In the genomic region with DNA sequence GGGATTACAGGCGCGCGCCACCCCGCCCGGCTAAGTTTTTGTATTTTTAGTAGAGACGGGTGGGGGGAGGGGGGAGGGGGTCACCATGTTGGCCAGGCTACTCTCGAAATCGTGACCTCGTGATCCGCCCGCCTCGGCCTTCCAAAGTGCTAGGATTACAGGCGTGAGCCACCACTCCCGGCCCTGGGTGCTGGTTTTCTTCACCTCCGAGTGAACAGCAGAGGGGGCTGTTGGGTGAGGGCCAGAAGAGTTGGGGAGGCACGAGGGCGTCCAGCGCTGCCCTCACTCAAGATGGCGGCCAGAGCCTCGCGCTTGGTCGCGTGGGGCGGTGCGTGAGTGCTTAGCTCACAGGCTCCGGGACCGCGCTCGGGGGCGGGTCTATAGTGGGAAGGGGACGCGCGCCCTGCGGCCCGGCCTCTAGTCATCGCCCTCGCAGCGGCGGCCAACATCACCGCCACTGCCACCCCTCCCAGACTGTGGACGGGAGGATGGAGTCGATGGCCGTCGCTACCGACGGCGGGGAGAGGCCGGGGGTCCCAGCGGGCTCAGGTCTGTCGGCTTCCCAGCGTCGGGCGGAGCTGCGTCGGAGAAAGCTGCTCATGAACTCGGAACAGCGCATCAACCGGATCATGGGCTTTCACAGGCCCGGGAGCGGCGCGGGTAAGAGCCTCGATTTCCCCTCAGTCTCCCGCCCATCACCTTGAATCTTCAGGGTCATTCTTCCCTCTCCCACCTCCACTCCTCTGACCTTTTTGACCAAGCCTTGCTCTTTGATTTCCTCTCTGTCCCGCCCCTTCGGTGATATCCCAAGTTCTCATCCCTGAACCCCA, we compare ENCODE assay signal across 1 cellular context.
TF ChIP-seq lines count a peak whose summit lies in the region.

A gene (plus strand): TSS at position 416 of the 830 bp plus-strand sequence. CDS start 73 bp downstream, at position 489.

TF ChIP-seq in K562, 482 proteins besides CTCF, POLR2A, EP300 and RAD21 (continued from another document and continues in another):
- TF ChIP-seq SRF (CRISPR knock-in tag; IDR thresholded peaks at IDR 0.05) (peak in 1 of 2 experiments; percentile 69; a peak in 2 of 4 replicates), MCM7 (IDR thresholded peaks at IDR 0.05) (no peak), ZFX (CRISPR knock-in tag; IDR thresholded peaks at IDR 0.05) (peak; percentile 97), SIX5 (IDR thresholded peaks at IDR 0.05; ENCODE audit: borderline replicate concordance in 1 of 2, insufficient read depth in 1 of 2, low read depth in 1 of 2, low read length in 2 of 2) (peak; percentile 82 to 83; a peak in 3 of 4 replicates), CBFA2T2 (conservative IDR thresholded peaks at IDR 0.05) (peak; percentile 27; the same call in 1 of the 2 replicates), NEUROD1 (IDR thresholded peaks at IDR 0.05; ENCODE audit: borderline replicate concordance, low read depth, low read length, partially characterized antibody) (no peak), ZNF584 (CRISPR knock-in tag; IDR thresholded peaks at IDR 0.05; ENCODE audit: low read depth) (no peak), CHD4 (IDR thresholded peaks at IDR 0.05; ENCODE audit: insufficient read depth, insufficient replicate concordance, low read depth, low read length, poor library complexity, severe bottlenecking) (no peak)
- TF ChIP-seq, protein P1, sequence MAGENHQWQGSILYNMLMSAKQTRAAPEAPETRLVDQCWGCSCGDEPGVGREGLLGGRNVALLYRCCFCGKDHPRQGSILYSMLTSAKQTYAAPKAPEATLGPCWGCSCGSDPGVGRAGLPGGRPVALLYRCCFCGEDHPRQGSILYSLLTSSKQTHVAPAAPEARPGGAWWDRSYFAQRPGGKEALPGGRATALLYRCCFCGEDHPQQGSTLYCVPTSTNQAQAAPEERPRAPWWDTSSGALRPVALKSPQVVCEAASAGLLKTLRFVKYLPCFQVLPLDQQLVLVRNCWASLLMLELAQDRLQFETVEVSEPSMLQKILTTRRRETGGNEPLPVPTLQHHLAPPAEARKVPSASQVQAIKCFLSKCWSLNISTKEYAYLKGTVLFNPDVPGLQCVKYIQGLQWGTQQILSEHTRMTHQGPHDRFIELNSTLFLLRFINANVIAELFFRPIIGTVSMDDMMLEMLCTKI (IDR thresholded peaks at IDR 0.05; ENCODE audit: partially characterized antibody), result no peak
- TF ChIP-seq, protein P2, sequence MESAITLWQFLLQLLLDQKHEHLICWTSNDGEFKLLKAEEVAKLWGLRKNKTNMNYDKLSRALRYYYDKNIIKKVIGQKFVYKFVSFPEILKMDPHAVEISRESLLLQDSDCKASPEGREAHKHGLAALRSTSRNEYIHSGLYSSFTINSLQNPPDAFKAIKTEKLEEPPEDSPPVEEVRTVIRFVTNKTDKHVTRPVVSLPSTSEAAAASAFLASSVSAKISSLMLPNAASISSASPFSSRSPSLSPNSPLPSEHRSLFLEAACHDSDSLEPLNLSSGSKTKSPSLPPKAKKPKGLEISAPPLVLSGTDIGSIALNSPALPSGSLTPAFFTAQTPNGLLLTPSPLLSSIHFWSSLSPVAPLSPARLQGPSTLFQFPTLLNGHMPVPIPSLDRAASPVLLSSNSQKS (CRISPR knock-in tag; IDR thresholded peaks at IDR 0.05), result no peak
- TF ChIP-seq, protein P3, sequence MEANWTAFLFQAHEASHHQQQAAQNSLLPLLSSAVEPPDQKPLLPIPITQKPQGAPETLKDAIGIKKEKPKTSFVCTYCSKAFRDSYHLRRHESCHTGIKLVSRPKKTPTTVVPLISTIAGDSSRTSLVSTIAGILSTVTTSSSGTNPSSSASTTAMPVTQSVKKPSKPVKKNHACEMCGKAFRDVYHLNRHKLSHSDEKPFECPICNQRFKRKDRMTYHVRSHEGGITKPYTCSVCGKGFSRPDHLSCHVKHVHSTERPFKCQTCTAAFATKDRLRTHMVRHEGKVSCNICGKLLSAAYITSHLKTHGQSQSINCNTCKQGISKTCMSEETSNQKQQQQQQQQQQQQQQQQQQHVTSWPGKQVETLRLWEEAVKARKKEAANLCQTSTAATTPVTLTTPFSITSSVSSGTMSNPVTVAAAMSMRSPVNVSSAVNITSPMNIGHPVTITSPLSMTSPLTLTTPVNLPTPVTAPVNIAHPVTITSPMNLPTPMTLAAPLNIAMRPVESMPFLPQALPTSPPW (CRISPR knock-in tag; IDR thresholded peaks at IDR 0.05), result peak; percentile 78
- TF ChIP-seq, protein P4, sequence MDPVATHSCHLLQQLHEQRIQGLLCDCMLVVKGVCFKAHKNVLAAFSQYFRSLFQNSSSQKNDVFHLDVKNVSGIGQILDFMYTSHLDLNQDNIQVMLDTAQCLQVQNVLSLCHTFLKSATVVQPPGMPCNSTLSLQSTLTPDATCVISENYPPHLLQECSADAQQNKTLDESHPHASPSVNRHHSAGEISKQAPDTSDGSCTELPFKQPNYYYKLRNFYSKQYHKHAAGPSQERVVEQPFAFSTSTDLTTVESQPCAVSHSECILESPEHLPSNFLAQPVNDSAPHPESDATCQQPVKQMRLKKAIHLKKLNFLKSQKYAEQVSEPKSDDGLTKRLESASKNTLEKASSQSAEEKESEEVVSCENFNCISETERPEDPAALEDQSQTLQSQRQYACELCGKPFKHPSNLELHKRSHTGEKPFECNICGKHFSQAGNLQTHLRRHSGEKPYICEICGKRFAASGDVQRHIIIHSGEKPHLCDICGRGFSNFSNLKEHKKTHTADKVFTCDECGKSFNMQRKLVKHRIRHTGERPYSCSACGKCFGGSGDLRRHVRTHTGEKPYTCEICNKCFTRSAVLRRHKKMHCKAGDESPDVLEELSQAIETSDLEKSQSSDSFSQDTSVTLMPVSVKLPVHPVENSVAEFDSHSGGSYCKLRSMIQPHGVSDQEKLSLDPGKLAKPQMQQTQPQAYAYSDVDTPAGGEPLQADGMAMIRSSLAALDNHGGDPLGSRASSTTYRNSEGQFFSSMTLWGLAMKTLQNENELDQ (CRISPR knock-in tag; IDR thresholded peaks at IDR 0.05; ENCODE audit: borderline replicate concordance), result no peak
- TF ChIP-seq, protein P5, sequence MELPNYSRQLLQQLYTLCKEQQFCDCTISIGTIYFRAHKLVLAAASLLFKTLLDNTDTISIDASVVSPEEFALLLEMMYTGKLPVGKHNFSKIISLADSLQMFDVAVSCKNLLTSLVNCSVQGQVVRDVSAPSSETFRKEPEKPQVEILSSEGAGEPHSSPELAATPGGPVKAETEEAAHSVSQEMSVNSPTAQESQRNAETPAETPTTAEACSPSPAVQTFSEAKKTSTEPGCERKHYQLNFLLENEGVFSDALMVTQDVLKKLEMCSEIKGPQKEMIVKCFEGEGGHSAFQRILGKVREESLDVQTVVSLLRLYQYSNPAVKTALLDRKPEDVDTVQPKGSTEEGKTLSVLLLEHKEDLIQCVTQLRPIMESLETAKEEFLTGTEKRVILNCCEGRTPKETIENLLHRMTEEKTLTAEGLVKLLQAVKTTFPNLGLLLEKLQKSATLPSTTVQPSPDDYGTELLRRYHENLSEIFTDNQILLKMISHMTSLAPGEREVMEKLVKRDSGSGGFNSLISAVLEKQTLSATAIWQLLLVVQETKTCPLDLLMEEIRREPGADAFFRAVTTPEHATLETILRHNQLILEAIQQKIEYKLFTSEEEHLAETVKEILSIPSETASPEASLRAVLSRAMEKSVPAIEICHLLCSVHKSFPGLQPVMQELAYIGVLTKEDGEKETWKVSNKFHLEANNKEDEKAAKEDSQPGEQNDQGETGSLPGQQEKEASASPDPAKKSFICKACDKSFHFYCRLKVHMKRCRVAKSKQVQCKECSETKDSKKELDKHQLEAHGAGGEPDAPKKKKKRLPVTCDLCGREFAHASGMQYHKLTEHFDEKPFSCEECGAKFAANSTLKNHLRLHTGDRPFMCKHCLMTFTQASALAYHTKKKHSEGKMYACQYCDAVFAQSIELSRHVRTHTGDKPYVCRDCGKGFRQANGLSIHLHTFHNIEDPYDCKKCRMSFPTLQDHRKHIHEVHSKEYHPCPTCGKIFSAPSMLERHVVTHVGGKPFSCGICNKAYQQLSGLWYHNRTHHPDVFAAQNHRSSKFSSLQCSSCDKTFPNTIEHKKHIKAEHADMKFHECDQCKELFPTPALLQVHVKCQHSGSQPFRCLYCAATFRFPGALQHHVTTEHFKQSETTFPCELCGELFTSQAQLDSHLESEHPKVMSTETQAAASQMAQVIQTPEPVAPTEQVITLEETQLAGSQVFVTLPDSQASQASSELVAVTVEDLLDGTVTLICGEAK (IDR thresholded peaks at IDR 0.05), result no peak
- TF ChIP-seq, protein P5 (CRISPR knock-in tag; IDR thresholded peaks at IDR 0.05), result no peak
- TF ChIP-seq, protein P6, sequence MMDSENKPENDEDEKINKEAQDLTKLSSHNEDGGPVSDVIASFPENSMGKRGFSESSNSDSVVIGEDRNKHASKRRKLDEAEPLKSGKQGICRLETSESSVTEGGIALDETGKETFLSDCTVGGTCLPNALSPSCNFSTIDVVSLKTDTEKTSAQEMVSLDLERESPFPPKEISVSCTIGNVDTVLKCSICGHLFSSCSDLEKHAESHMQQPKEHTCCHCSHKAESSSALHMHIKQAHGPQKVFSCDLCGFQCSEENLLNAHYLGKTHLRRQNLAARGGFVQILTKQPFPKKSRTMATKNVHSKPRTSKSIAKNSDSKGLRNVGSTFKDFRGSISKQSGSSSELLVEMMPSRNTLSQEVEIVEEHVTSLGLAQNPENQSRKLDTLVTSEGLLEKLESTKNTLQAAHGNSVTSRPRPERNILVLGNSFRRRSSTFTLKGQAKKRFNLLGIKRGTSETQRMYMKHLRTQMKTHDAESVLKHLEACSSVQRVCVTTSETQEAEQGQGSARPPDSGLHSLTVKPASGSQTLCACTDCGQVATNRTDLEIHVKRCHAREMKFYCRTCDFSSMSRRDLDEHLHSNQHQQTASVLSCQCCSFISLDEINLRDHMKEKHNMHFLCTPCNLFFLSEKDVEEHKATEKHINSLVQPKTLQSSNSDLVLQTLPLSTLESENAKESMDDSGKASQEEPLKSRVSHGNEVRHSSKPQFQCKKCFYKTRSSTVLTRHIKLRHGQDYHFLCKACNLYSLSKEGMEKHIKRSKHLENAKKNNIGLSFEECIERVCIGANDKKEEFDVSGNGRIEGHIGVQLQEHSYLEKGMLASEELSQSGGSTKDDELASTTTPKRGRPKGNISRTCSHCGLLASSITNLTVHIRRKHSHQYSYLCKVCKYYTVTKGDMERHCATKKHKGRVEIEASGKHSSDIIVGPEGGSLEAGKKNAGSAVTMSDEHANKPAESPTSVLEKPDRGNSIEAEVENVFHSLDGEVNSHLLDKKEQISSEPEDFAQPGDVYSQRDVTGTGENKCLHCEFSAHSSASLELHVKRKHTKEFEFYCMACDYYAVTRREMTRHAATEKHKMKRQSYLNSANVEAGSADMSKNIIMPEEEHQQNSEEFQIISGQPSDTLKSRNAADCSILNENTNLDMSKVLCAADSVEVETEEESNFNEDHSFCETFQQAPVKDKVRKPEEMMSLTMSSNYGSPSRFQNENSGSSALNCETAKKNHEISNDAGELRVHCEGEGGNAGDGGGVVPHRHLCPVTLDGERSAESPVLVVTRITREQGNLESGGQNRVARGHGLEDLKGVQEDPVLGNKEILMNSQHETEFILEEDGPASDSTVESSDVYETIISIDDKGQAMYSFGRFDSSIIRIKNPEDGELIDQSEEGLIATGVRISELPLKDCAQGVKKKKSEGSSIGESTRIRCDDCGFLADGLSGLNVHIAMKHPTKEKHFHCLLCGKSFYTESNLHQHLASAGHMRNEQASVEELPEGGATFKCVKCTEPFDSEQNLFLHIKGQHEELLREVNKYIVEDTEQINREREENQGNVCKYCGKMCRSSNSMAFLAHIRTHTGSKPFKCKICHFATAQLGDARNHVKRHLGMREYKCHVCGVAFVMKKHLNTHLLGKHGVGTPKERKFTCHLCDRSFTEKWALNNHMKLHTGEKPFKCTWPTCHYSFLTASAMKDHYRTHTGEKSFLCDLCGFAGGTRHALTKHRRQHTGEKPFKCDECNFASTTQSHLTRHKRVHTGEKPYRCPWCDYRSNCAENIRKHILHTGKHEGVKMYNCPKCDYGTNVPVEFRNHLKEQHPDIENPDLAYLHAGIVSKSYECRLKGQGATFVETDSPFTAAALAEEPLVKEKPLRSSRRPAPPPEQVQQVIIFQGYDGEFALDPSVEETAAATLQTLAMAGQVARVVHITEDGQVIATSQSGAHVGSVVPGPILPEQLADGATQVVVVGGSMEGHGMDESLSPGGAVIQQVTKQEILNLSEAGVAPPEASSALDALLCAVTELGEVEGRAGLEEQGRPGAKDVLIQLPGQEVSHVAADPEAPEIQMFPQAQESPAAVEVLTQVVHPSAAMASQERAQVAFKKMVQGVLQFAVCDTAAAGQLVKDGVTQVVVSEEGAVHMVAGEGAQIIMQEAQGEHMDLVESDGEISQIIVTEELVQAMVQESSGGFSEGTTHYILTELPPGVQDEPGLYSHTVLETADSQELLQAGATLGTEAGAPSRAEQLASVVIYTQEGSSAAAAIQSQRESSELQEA (IDR thresholded peaks at IDR 0.05; ENCODE audit: low read depth), result no peak
- TF ChIP-seq, protein P7, sequence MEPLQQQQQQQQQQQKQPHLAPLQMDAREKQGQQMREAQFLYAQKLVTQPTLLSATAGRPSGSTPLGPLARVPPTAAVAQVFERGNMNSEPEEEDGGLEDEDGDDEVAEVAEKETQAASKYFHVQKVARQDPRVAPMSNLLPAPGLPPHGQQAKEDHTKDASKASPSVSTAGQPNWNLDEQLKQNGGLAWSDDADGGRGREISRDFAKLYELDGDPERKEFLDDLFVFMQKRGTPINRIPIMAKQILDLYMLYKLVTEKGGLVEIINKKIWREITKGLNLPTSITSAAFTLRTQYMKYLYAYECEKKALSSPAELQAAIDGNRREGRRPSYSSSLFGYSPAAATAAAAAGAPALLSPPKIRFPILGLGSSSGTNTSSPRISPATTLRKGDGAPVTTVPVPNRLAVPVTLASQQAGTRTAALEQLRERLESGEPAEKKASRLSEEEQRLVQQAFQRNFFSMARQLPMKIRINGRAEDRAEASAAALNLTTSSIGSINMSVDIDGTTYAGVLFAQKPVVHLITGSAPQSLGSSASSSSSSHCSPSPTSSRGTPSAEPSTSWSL (CRISPR knock-in tag; IDR thresholded peaks at IDR 0.05; ENCODE audit: borderline replicate concordance), result no peak
